ENCODE assay signal across 15 cellular contexts in the genomic region with DNA sequence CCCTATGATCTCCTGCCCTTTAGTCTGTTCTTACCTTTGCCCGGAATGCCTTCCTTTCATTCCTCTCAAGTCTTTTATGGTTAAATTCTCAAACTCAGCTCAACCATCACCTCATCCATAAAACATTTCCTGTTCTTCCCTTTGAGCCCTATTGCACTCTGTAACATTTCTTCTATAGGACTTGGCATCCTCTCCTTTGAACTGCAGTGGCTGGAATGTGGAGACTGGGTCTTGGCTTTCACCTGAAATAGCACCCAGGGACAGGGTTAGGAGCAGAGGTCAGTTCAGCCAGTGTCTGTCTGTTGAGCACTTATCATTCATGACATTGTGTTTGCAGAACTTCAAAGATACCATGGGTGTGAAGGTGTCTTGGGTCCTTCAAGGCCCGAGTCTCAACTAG. TPM values are rescaled to one million over a fixed set of nuclear protein-coding genes. Genes with fewer than 3 reads are reported as not detected.
DNase-seq lines count a peak whose midpoint lies in the region; TF ChIP-seq lines count a peak whose summit lies in the region.
"Had no signal": no experiment of that assay in that cellular context is flagged by ENCODE, and none has a peak within 500 bp of the region (broad histone marks: within the 10 kb centered on the region; RNA-seq: fewer than 3 reads in every experiment).

No MANE protein-coding gene starts in this region.

- CTCF ChIA-PET in OCI-LY7 (lab: Charles Lee; ENCODE audit: unreplicated experiment) = no interaction called here

- H4K91ac ChIP-seq in H9 (ENCODE audit: insufficient read length, low read depth, low read length) (no peak overlapping the region), mesenchymal stem cell (ENCODE audit: low read length) (no peak overlapping the region)

- no peak overlapping the region for H3T11ph ChIP-seq in H9 (ENCODE audit: low read length)

- H3K36me3 ChIP-seq in mesenchymal stem cell (ENCODE audit: control insufficient read depth in 1 of 2, insufficient read depth in 2 of 2, low read depth in 1 of 2, low read length in 2 of 2) = no peaks in the 10 kb centered on the region
- no peaks in the 10 kb centered on the region; the same call in 1 of the 2 replicates for H3K36me3 ChIP-seq in OCI-LY7 (ENCODE audit: insufficient read depth, low read length)
- H3K36me3 ChIP-seq in stomach = no peaks in the 10 kb centered on the region
- H3K36me3 ChIP-seq: left ventricle myocardium inferior, neutrophil had no signal

- H2AK5ac ChIP-seq in H9 (ENCODE audit: insufficient read length, low read length) = no peak overlapping the region
- peak overlapping the region; percentile 100 for H2AK5ac ChIP-seq in mesenchymal stem cell (ENCODE audit: low read length, severe bottlenecking)

- no peak overlapping the region for H2BK12ac ChIP-seq in H9 (ENCODE audit: insufficient read length, low read depth, low read length)
- H2BK12ac ChIP-seq in mesenchymal stem cell (ENCODE audit: low read length in 2 of 2) = no peak overlapping the region

- H3K4me1 Mint-ChIP-seq in T-helper 1 cell treated with Interleukin-12 subunit alpha and Interleukin-12 subunit beta and Interleukin-4 antibody, amounts not matched to agents 30 μg/mL and 1 μg/mL, for 36 hours (ENCODE audit: low read depth) = peaks cover 71% of the 10 kb centered on the region
- peaks cover 56 to 67% of the 10 kb centered on the region in 2 experiments for H3K4me1 Mint-ChIP-seq in H9
- peaks cover 82% of the 10 kb centered on the region for H3K4me1 Mint-ChIP-seq in activated naive CD8-positive, alpha-beta T cell treated with anti-CD3 and anti-CD28 coated beads for 36 hours

- H3K36me3 Mint-ChIP-seq in T-helper 1 cell treated with Interleukin-12 subunit alpha and Interleukin-12 subunit beta and Interleukin-4 antibody, amounts not matched to agents 30 μg/mL and 1 μg/mL, for 36 hours (ENCODE audit: low read depth) = peaks cover 40% of the 10 kb centered on the region
- peaks cover 3 to 51% (median 12%) of the 10 kb centered on the region in 3 experiments; a peak in 6 of 7 replicates for H3K36me3 Mint-ChIP-seq in H9 (ENCODE audit: insufficient read depth in 1 of 3, low read depth in 3 of 3)
- peaks cover 82% of the 10 kb centered on the region for H3K36me3 Mint-ChIP-seq in activated naive CD8-positive, alpha-beta T cell treated with anti-CD3 and anti-CD28 coated beads for 36 hours

- H3K4me3 ChIP-seq in mesenchymal stem cell (ENCODE audit: insufficient read depth in 1 of 2, low read depth in 1 of 2, low read length in 2 of 2) (no peak overlapping the region), OCI-LY7 (ENCODE audit: low read depth, low read length, poor library complexity, severe bottlenecking) (no peak overlapping the region), stomach (no peak overlapping the region)
- H3K4me3 ChIP-seq: left ventricle myocardium inferior, skin epidermis, testis had no signal

- H3K27me3 ChIP-seq in H9 (ENCODE audit: insufficient read depth, low read length) (no peaks in the 10 kb centered on the region), mesenchymal stem cell (ENCODE audit: control insufficient read depth in 1 of 2, insufficient read depth in 1 of 2, low read length in 2 of 2) (peaks cover 0 to 12% of the 10 kb centered on the region in 2 experiments), stomach (peaks cover 0 to 6% (median 0%) of the 10 kb centered on the region in 3 donors)
- H3K27me3 ChIP-seq: testis had no signal

- peaks cover 41% of the 10 kb centered on the region for H3K4me1 ChIP-seq in H9 (ENCODE audit: insufficient read depth, low read length)
- H3K4me1 ChIP-seq in mesenchymal stem cell (ENCODE audit: control insufficient read depth, insufficient read depth, low read depth, low read length) = peaks cover 38% of the 10 kb centered on the region
- peaks cover 57% of the 10 kb centered on the region for H3K4me1 ChIP-seq in OCI-LY7 (ENCODE audit: insufficient read depth, low read length, poor library complexity, severe bottlenecking)
- H3K4me1 ChIP-seq in stomach = peaks cover 13 to 28% (median 22%) of the 10 kb centered on the region in 4 donors
- H3K4me1 ChIP-seq: testis had no signal

- H4K20me1 ChIP-seq in H9 (ENCODE audit: control insufficient read depth, insufficient read depth, insufficient read length) (no peaks in the 10 kb centered on the region), OCI-LY7 (ENCODE audit: insufficient read depth, low read length) (peaks cover 6% of the 10 kb centered on the region; the same call in 1 of the 2 replicates)

- H3K9me3 ChIP-seq in H9 (ENCODE audit: control insufficient read depth, low read depth, low read length) (no peaks in the 10 kb centered on the region), mesenchymal stem cell (ENCODE audit: control insufficient read depth, low read length) (no peaks in the 10 kb centered on the region), OCI-LY7 (ENCODE audit: low read length) (no peaks in the 10 kb centered on the region), stomach (no peaks in the 10 kb centered on the region)
- H3K9me3 ChIP-seq: neutrophil, testis had no signal

- H2BK5ac ChIP-seq in H9 (ENCODE audit: insufficient read length, low read length) = no peak overlapping the region
- peak overlapping the region; percentile 35 for H2BK5ac ChIP-seq in mesenchymal stem cell (ENCODE audit: low read depth, low read length, poor library complexity, severe bottlenecking)

- no peak overlapping the region for H3K56ac ChIP-seq in H9 (ENCODE audit: insufficient read length, low read depth, low read length)

- no TSS peak for BruUV-seq in OCI-LY7 (replicated peaks; lab: Mats Ljungman, UMichigan)

- no peaks in the 10 kb centered on the region for H3K9me2 ChIP-seq in OCI-LY7 (ENCODE audit: insufficient read depth, low read length)

- no peaks in the 10 kb centered on the region for H3K9me3 Mint-ChIP-seq in T-helper 1 cell treated with Interleukin-12 subunit alpha and Interleukin-12 subunit beta and Interleukin-4 antibody, amounts not matched to agents 30 μg/mL and 1 μg/mL, for 36 hours
- H3K9me3 Mint-ChIP-seq in H9 = peaks cover 0 to 3% of the 10 kb centered on the region in 2 experiments; a peak in 4 of 5 replicates
- peaks cover 3% of the 10 kb centered on the region for H3K9me3 Mint-ChIP-seq in activated naive CD8-positive, alpha-beta T cell treated with anti-CD3 and anti-CD28 coated beads for 36 hours

- no peak for TF ChIP-seq POLR2A in stomach (IDR thresholded peaks at IDR 0.05)

- H2BK15ac ChIP-seq in H9 (ENCODE audit: low read depth, low read length) (no peak overlapping the region), mesenchymal stem cell (ENCODE audit: low read depth, poor library complexity, severe bottlenecking) (no peak overlapping the region)

- TF ChIP-seq EP300 in stomach (IDR thresholded peaks at IDR 0.05) = no peak

- H2BK120ac ChIP-seq in H9 (ENCODE audit: low read depth, low read length, poor library complexity, severe bottlenecking) (no peak overlapping the region), mesenchymal stem cell (ENCODE audit: low read depth, low read length) (no peak overlapping the region)

- H3K23ac ChIP-seq in H9 (ENCODE audit: insufficient read length, low read depth, low read length) (no peak overlapping the region), mesenchymal stem cell (ENCODE audit: low read length in 2 of 2) (no peak overlapping the region)

- H3K4ac ChIP-seq in H9 (ENCODE audit: low read depth, low read length) (no peak overlapping the region), mesenchymal stem cell (ENCODE audit: low read depth in 1 of 2, low read length in 2 of 2) (no peak overlapping the region)

- H3K23me2 ChIP-seq in H9 (ENCODE audit: insufficient read length, low read depth, low read length, poor library complexity, severe bottlenecking) = no peaks in the 10 kb centered on the region

- no peak for DNase-seq in T-helper 1 cell
- DNase-seq in H9 = no peak
- no peak for DNase-seq in activated naive CD8-positive, alpha-beta T cell treated with anti-CD3 and anti-CD28 coated beads for 36 hours
- no peak for DNase-seq in mesenchymal stem cell
- no peak for DNase-seq in OCI-LY7 (ENCODE audit: low spot score)
- no peak for DNase-seq in D341Med (ENCODE audit: low spot score)
- no peak for DNase-seq in stomach
- DNase-seq: 8988T, left ventricle myocardium inferior, NCI-H526 treated with DMSO at 0.1 percent for 48 hours, Right ventricle myocardium superior, testis had no signal

- no peaks in the 10 kb centered on the region for H3K27me3 Mint-ChIP-seq in T-helper 1 cell treated with Interleukin-12 subunit alpha and Interleukin-12 subunit beta and Interleukin-4 antibody, amounts not matched to agents 30 μg/mL and 1 μg/mL, for 36 hours (ENCODE audit: low read depth)
- H3K27me3 Mint-ChIP-seq in H9 (ENCODE audit: low read depth) = peaks cover 12% of the 10 kb centered on the region
- no peaks in the 10 kb centered on the region for H3K27me3 Mint-ChIP-seq in activated naive CD8-positive, alpha-beta T cell treated with anti-CD3 and anti-CD28 coated beads for 36 hours

- no peak overlapping the region for H3K18ac ChIP-seq in H9 (ENCODE audit: insufficient read length, low read depth, low read length)
- H3K18ac ChIP-seq in mesenchymal stem cell (ENCODE audit: low read depth in 1 of 2, low read length in 2 of 2) = peak overlapping the region; percentile 12 to 52

- H3K4me2 ChIP-seq in H9 (ENCODE audit: insufficient read depth, insufficient read length, low read length) = peak overlapping the region; percentile 0
- H3K4me2 ChIP-seq in mesenchymal stem cell (ENCODE audit: low read length, poor library complexity, severe bottlenecking) = no peak overlapping the region
- no peak overlapping the region for H3K4me2 ChIP-seq in OCI-LY7 (ENCODE audit: low read length)

- WGBS in H9 (ENCODE audit: extremely low coverage, insufficient read length, low lambda C conversion rate) = no CpG with 5 or more reads among the region's 2 CpGs
- WGBS in mesenchymal stem cell = 69% methylated on average over 2 of the region's 2 CpGs
- WGBS in stomach, 5 donors = 63 to 74% (median 71%) methylated on average over 2 of the region's 2 CpGs

- H2AFZ ChIP-seq in H9 (ENCODE audit: low read length) = no peak overlapping the region
- H2AFZ ChIP-seq in mesenchymal stem cell (ENCODE audit: low read depth, low read length) = no peak overlapping the region
- H2AFZ ChIP-seq in OCI-LY7 (ENCODE audit: low read length) = no peak overlapping the region

- H4K5ac ChIP-seq in H9 (ENCODE audit: insufficient read length, low read depth, low read length) = no peak overlapping the region

- peak overlapping the region; percentile 40 for H3K4me3 Mint-ChIP-seq in T-helper 1 cell treated with Interleukin-12 subunit alpha and Interleukin-12 subunit beta and Interleukin-4 antibody, amounts not matched to agents 30 μg/mL and 1 μg/mL, for 36 hours
- H3K4me3 Mint-ChIP-seq in H9 = peak overlapping the region in 1 of 2 experiments; percentile 61; a peak in 3 of 5 replicates
- H3K4me3 Mint-ChIP-seq in activated naive CD8-positive, alpha-beta T cell treated with anti-CD3 and anti-CD28 coated beads for 36 hours = no peak overlapping the region

- H3K14ac ChIP-seq in H9 (ENCODE audit: insufficient read depth, low read length) (no peak overlapping the region), mesenchymal stem cell (ENCODE audit: low read length in 2 of 2) (no peak overlapping the region)

- no peak overlapping the region for H4K8ac ChIP-seq in H9 (replicated peaks; ENCODE audit: insufficient read length, low read depth, low read length)
- H4K8ac ChIP-seq in mesenchymal stem cell (ENCODE audit: low read length) = no peak overlapping the region

- TF ChIP-seq CTCF in H9 (conservative IDR thresholded peaks at IDR 0.05) = no peak
- no peak for TF ChIP-seq CTCF in OCI-LY7 (conservative IDR thresholded peaks at IDR 0.05; ENCODE audit: low read length)
- no peak for TF ChIP-seq CTCF in stomach (IDR thresholded peaks at IDR 0.05)

- no peak overlapping the region for H2BK20ac ChIP-seq in H9 (ENCODE audit: low read depth, low read length, poor library complexity, severe bottlenecking)

- peak overlapping the region; percentile 97 for H3K27ac Mint-ChIP-seq in T-helper 1 cell treated with Interleukin-12 subunit alpha and Interleukin-12 subunit beta and Interleukin-4 antibody, amounts not matched to agents 30 μg/mL and 1 μg/mL, for 36 hours
- H3K27ac Mint-ChIP-seq in H9 = peak overlapping the region in 1 of 3 experiments; percentile 78; a peak in 2 of 7 replicates
- peak overlapping the region; percentile 1 for H3K27ac Mint-ChIP-seq in activated naive CD8-positive, alpha-beta T cell treated with anti-CD3 and anti-CD28 coated beads for 36 hours

- H3K27ac ChIP-seq in H9 (ENCODE audit: insufficient read length, low read depth, low read length) (no peak overlapping the region), mesenchymal stem cell (ENCODE audit: low read length, poor library complexity, severe bottlenecking) (peak overlapping the region; percentile 99), OCI-LY7 (ENCODE audit: low read depth, low read length, poor library complexity, severe bottlenecking) (no peak overlapping the region), stomach (no peak overlapping the region)
- H3K27ac ChIP-seq: left ventricle myocardium inferior, neutrophil, skin epidermis, testis had no signal

- intact Hi-C loops in OCI-LY7 (cut with micrococcal nuclease; ENCODE audit: unreplicated experiment) (loop anchor here (5.0 kb wide), 1 partner anchor 1317 kb away; no protein-coding TSS in a partner anchor), stomach (cut with DNase I; ENCODE audit: low total_unique reads) (no loop called here)

- peaks cover 83% of the 10 kb centered on the region for H3K79me2 ChIP-seq in H9 (ENCODE audit: insufficient read depth, low read length)
- peaks cover 62% of the 10 kb centered on the region for H3K79me2 ChIP-seq in OCI-LY7 (ENCODE audit: insufficient read depth, low read depth, low read length)

- POLR2A ChIA-PET in OCI-LY7 (lab: Charles Lee) = interaction anchor here (0.6 to 4.2 kb wide), 2 partner anchors 7 to 61 kb away, joined by 3 to 22 read pairs; no protein-coding TSS in a partner anchor

- H3K9ac ChIP-seq in H9 (ENCODE audit: extremely low read depth, insufficient read length, low read length) = no peak overlapping the region
- H3K9ac ChIP-seq in mesenchymal stem cell (ENCODE audit: low read length) = no peak overlapping the region

- H3K79me1 ChIP-seq in H9 (ENCODE audit: insufficient read depth, low read depth, low read length, poor library complexity, severe bottlenecking) (peaks cover 7% of the 10 kb centered on the region), mesenchymal stem cell (replicated peaks; ENCODE audit: low read length, poor library complexity, severe bottlenecking) (peaks cover 9% of the 10 kb centered on the region)

RNA-seq across cellular contexts. Expression of a gene that starts 7.2 kb away (rescaled TPM):
- total RNA-seq in H9 (2021) = 46.1 and 46.9 TPM in 2 replicates
- 10 to 100 TPM; 35.2 to 35.3 TPM for total RNA-seq in activated naive CD8-positive, alpha-beta T cell treated with anti-CD3 and anti-CD28 coated beads for 36 hours
- 17.7 TPM for polyA plus RNA-seq in mesenchymal stem cell (2013, experiment 1 of 2)
- 17.2 TPM for polyA plus RNA-seq in mesenchymal stem cell (2013, experiment 2 of 2)
- total RNA-seq in OCI-LY7 (2014; rRNA removed; shearing (Covaris generic)) = 10.7 and 13.3 TPM in 2 replicates
- 12.3 and 12.6 TPM in 2 replicates for total RNA-seq in OCI-LY7 (2022)
- 1 to 10 TPM in 4 of 5 donors, not detected in 1; 4.9 to 7.7 (median 5.8) TPM for total RNA-seq in stomach
- polyA plus RNA-seq in stomach = 1 to 10 TPM; 1.4 to 4.4 (median 2.2) TPM

RNA-seq across cellular contexts. Expression of a gene that starts 41.3 kb away (rescaled TPM):
- total RNA-seq in H9 (2021) (1,123 and 1,137 TPM in 2 replicates), OCI-LY7 (2022) (1,014 and 1,090 TPM in 2 replicates), stomach (100 to 1,000 TPM; 142 to 316 (median 249) TPM)
- total RNA-seq in activated naive CD8-positive, alpha-beta T cell treated with anti-CD3 and anti-CD28 coated beads for 36 hours = 100 to 1,000 TPM; 968 to 975 TPM
- polyA plus RNA-seq in mesenchymal stem cell (2013, experiment 1 of 2) = 309 TPM
- 309 TPM for polyA plus RNA-seq in mesenchymal stem cell (2013, experiment 2 of 2)
- 258 and 406 TPM in 2 replicates for total RNA-seq in OCI-LY7 (2014; rRNA removed; shearing (Covaris generic))
- 100 to 1,000 TPM; 391 to 464 (median 413) TPM for polyA plus RNA-seq in stomach

RNA-seq across cellular contexts. Expression of a gene that starts 42.3 kb away (rescaled TPM):
- 287 and 288 TPM in 2 replicates for total RNA-seq in H9 (2021)
- 100 to 1,000 TPM; 366 to 370 TPM for total RNA-seq in activated naive CD8-positive, alpha-beta T cell treated with anti-CD3 and anti-CD28 coated beads for 36 hours
- 144 TPM for polyA plus RNA-seq in mesenchymal stem cell (2013, experiment 1 of 2)
- 150 TPM for polyA plus RNA-seq in mesenchymal stem cell (2013, experiment 2 of 2)
- 252 and 259 TPM in 2 replicates for total RNA-seq in OCI-LY7 (2014; rRNA removed; shearing (Covaris generic))
- 350 and 364 TPM in 2 replicates for total RNA-seq in OCI-LY7 (2022)
- total RNA-seq in stomach = 100 to 1,000 TPM in 2 of 5 donors, 10 to 100 TPM in 3; 21.4 to 156 (median 58.9) TPM
- polyA plus RNA-seq in stomach = 100 to 1,000 TPM in 1 of 3 donors, 10 to 100 TPM in 2; 73.3 to 115 (median 79.1) TPM
